In genomic region chr10:43689955-43690771, GRCh38 we compare ENCODE assay signal across 8 cellular contexts. TPM values are rescaled to one million over a fixed set of nuclear protein-coding genes. Genes with fewer than 3 reads are reported as not detected.
DNase-seq lines count a peak whose midpoint lies in the region; ATAC-seq and TF ChIP-seq lines count a peak whose summit lies in the region.

No MANE protein-coding gene starts in this region.

- peaks cover 19% of the 10 kb centered on the region for H3K27me3 Mint-ChIP-seq in activated CD8-positive, alpha-beta T cell treated with anti-CD3 and anti-CD28 coated beads for 36 hours

- H3K27me3 ChIP-seq in duodenal mucosa (ENCODE audit: control insufficient read depth in 1 of 2, insufficient read depth in 2 of 2, low read length in 2 of 2) = no peaks in the 10 kb centered on the region
- no peaks in the 10 kb centered on the region for H3K27me3 ChIP-seq in lower lobe of right lung (ENCODE audit: low read depth)

- POLR2A ChIA-PET in activated CD8-positive, alpha-beta T cell treated with anti-CD3 and anti-CD28 coated beads for 36 hours (lab: Charles Lee) = interaction anchor here (0.5 to 0.9 kb wide), 3 partner anchors 9 to 382 kb away, joined by 3 read pairs; no protein-coding TSS in a partner anchor

- intact Hi-C loops in activated CD8-positive, alpha-beta T cell treated with anti-CD3 and anti-CD28 coated beads for 36 hours (cut with micrococcal nuclease) = loop anchor here (10.0 kb wide), 2 partner anchors 345 to 625 kb away; no protein-coding TSS in a partner anchor
- intact Hi-C loops in lower lobe of right lung (cut with DNase I) = no loop called here

- H3K4me1 Mint-ChIP-seq in activated CD8-positive, alpha-beta T cell treated with anti-CD3 and anti-CD28 coated beads for 36 hours (ENCODE audit: low read depth) = peaks cover 2% of the 10 kb centered on the region

- H3K4me3 Mint-ChIP-seq in activated CD8-positive, alpha-beta T cell treated with anti-CD3 and anti-CD28 coated beads for 36 hours = peak overlapping the region; percentile 75

- DNase-seq in NCI-H2227 treated with DMSO at 0.1 percent for 48 hours (lab: John Stamatoyannopoulos, UW) = peak; percentile 35
- peak; percentile 87 for DNase-seq in activated CD8-positive, alpha-beta T cell treated with anti-CD3 and anti-CD28 coated beads for 36 hours
- DNase-seq in lower lobe of right lung = peak; percentile 88
- peak; percentile 76 to 90 for DNase-seq in stimulated activated CD4-positive, alpha-beta T cell treated with anti-CD3 and anti-CD28 coated beads, Interleukin-4, amount 100 ng/mL, for 4 hours

- ATAC-seq in GM18502 (IDR thresholded peaks at IDR 0.05; ENCODE audit: poor library complexity, unreplicated experiment) (peak; percentile 98), HG02973 (IDR thresholded peaks at IDR 0.05; ENCODE audit: unreplicated experiment) (peak; percentile 91), lower lobe of right lung (peak; percentile 99)
- ATAC-seq in activated CD8-positive, alpha-beta T cell treated with anti-CD3 and anti-CD28 coated beads for 36 hours = peak; percentile 99

- H3K9me3 ChIP-seq in duodenal mucosa (ENCODE audit: control insufficient read depth in 1 of 2, low read length in 2 of 2) (no peaks in the 10 kb centered on the region), lower lobe of right lung (no peaks in the 10 kb centered on the region)

- TF ChIP-seq CTCF in 22Rv1 (IDR thresholded peaks at IDR 0.05) (peak; percentile 99), lower lobe of right lung (IDR thresholded peaks at IDR 0.05) (peak; percentile 91)
- TF ChIP-seq CTCF in activated CD8-positive, alpha-beta T cell treated with anti-CD3 and anti-CD28 coated beads for 36 hours (IDR thresholded peaks at IDR 0.05) = peak; percentile 90

- H3K4me1 ChIP-seq in duodenal mucosa (ENCODE audit: control insufficient read depth in 1 of 2, insufficient read depth in 2 of 2, low read length in 2 of 2) (peaks cover 6 to 7% of the 10 kb centered on the region in 2 donors), lower lobe of right lung (peaks cover 16% of the 10 kb centered on the region)

- H3K36me3 ChIP-seq in duodenal mucosa (ENCODE audit: control insufficient read depth in 1 of 2, insufficient read depth in 2 of 2, low read length in 2 of 2) (no peaks in the 10 kb centered on the region), lower lobe of right lung (no peaks in the 10 kb centered on the region)

- H3K9ac ChIP-seq in duodenal mucosa (ENCODE audit: low read depth in 1 of 2, low read length in 2 of 2) = peak overlapping the region; percentile 66 to 69

- peak overlapping the region; percentile 62 to 82 for H3K4me3 ChIP-seq in duodenal mucosa (ENCODE audit: low read depth in 1 of 2, low read length in 2 of 2)
- H3K4me3 ChIP-seq in lower lobe of right lung = peak overlapping the region; percentile 69

- H3K36me3 Mint-ChIP-seq in activated CD8-positive, alpha-beta T cell treated with anti-CD3 and anti-CD28 coated beads for 36 hours (ENCODE audit: low read depth) = no peaks in the 10 kb centered on the region

- no peaks in the 10 kb centered on the region for H3K9me3 Mint-ChIP-seq in activated CD8-positive, alpha-beta T cell treated with anti-CD3 and anti-CD28 coated beads for 36 hours

- CTCF ChIA-PET in activated CD8-positive, alpha-beta T cell treated with anti-CD3 and anti-CD28 coated beads for 36 hours (lab: Charles Lee) = interaction anchor here (0.6 to 2.7 kb wide), 46 partner anchors 9 to 1182 kb away, joined by 3 to 14 read pairs (median 4); partner anchors contain the start of gene ZNF239

- peak overlapping the region; percentile 50 for H3K27ac Mint-ChIP-seq in activated CD8-positive, alpha-beta T cell treated with anti-CD3 and anti-CD28 coated beads for 36 hours

- no peak overlapping the region for H3K27ac ChIP-seq in 22Rv1
- H3K27ac ChIP-seq in duodenal mucosa (ENCODE audit: low read depth, low read length) = peak overlapping the region; percentile 15
- peak overlapping the region; percentile 89 for H3K27ac ChIP-seq in lower lobe of right lung

RNA-seq across cellular contexts. Expression of gene ZNF32, which starts 41.5 kb away (rescaled TPM):
- total RNA-seq in activated CD8-positive, alpha-beta T cell treated with anti-CD3 and anti-CD28 coated beads for 36 hours = 10 to 100 TPM; 12.5 to 13.7 TPM
- total RNA-seq in lower lobe of right lung = 33.2 TPM

Comparison
In these comparisons a context has a peak if more than half of its experiments do, and no peak if none do; other contexts are left out.
1. DNase-seq: peak in every context shown above with its lines; median percentile 88 in lower lobe of right lung; 87 in activated CD8-positive, alpha-beta T cell treated with anti-CD3 and anti-CD28 coated beads for 36 hours; 83 in stimulated activated CD4-positive, alpha-beta T cell treated with anti-CD3 and anti-CD28 coated beads, Interleukin-4, amount 100 ng/mL, for 4 hours; 35 in NCI-H2227 treated with DMSO at 0.1 percent for 48 hours.